In genomic region chr5:155082401-155082800, GRCh38 we compare ENCODE assay signal across 13 cellular contexts.
DNase-seq lines count a peak whose midpoint lies in the region; ATAC-seq and TF ChIP-seq lines count a peak whose summit lies in the region.
"Had no signal": no experiment of that assay in that cellular context is flagged by ENCODE, and none has a peak within 500 bp of the region (broad histone marks: within the 10 kb centered on the region; RNA-seq: fewer than 3 reads in every experiment).

No MANE protein-coding gene starts in this region.

- no peak overlapping the region for H2BK5ac ChIP-seq in H9 (ENCODE audit: insufficient read length, low read length)

- no peaks in the 10 kb centered on the region for H4K20me1 ChIP-seq in H9 (ENCODE audit: control insufficient read depth, insufficient read depth, insufficient read length)

- no peak overlapping the region for H3K18ac ChIP-seq in H9 (ENCODE audit: insufficient read length, low read depth, low read length)

- no peaks in the 10 kb centered on the region for H3K36me3 ChIP-seq in upper lobe of right lung
- H3K36me3 ChIP-seq: ascending aorta, neutrophil had no signal

- no peak overlapping the region for H2AFZ ChIP-seq in H9 (ENCODE audit: low read length)

- H3K9me3 Mint-ChIP-seq in activated T-helper 1 cell treated with anti-CD3 and anti-CD28 coated beads, Interleukin-12 subunit alpha, Interleukin-12 subunit beta, Interleukin-2, Interleukin-4 antibody, amounts not matched to agents 30 ng/mL and 10 ng/mL and 1 ng/mL, durations not matched to agents 14 hours and 24 hours and 36 hours, result no peaks in the 10 kb centered on the region
- no peaks in the 10 kb centered on the region for H3K9me3 Mint-ChIP-seq in H9

- H3K4me1 ChIP-seq in upper lobe of right lung (no peaks in the 10 kb centered on the region), H9 (ENCODE audit: insufficient read depth, low read length) (no peaks in the 10 kb centered on the region; the same call in 1 of the 2 replicates)
- H3K4me1 ChIP-seq: ascending aorta had no signal

- H3K56ac ChIP-seq in H9 (ENCODE audit: insufficient read length, low read depth, low read length), result no peak overlapping the region

- no peak overlapping the region for H3K4ac ChIP-seq in H9 (ENCODE audit: low read depth, low read length)

- H3K27me3 ChIP-seq in upper lobe of right lung (no peaks in the 10 kb centered on the region), H9 (ENCODE audit: insufficient read depth, low read length) (no peaks in the 10 kb centered on the region)
- H3K27me3 ChIP-seq: ascending aorta, neutrophil had no signal

- no peaks in the 10 kb centered on the region for H3K23me2 ChIP-seq in H9 (ENCODE audit: insufficient read length, low read depth, low read length, poor library complexity, severe bottlenecking)

- no peak overlapping the region for H4K5ac ChIP-seq in H9 (ENCODE audit: insufficient read length, low read depth, low read length)

- H3K79me1 ChIP-seq in H9 (ENCODE audit: insufficient read depth, low read depth, low read length, poor library complexity, severe bottlenecking), result no peaks in the 10 kb centered on the region

- H3K36me3 Mint-ChIP-seq in activated T-helper 1 cell treated with anti-CD3 and anti-CD28 coated beads, Interleukin-12 subunit alpha, Interleukin-12 subunit beta, Interleukin-2, Interleukin-4 antibody, amounts not matched to agents 30 ng/mL and 10 ng/mL and 1 ng/mL, durations not matched to agents 14 hours and 24 hours and 36 hours (ENCODE audit: low read depth), result no peaks in the 10 kb centered on the region
- no peaks in the 10 kb centered on the region for H3K36me3 Mint-ChIP-seq in H9 (ENCODE audit: insufficient read depth in 1 of 3, low read depth in 3 of 3)

- no peak overlapping the region for H2BK120ac ChIP-seq in H9 (ENCODE audit: low read depth, low read length, poor library complexity, severe bottlenecking)

- ATAC-seq in upper lobe of right lung (no peak), HG02970 (IDR thresholded peaks at IDR 0.05; ENCODE audit: low FRiP score, unreplicated experiment) (no peak)

- H3K9me3 ChIP-seq in upper lobe of right lung (no peaks in the 10 kb centered on the region), H9 (ENCODE audit: control insufficient read depth, low read depth, low read length) (no peaks in the 10 kb centered on the region)
- H3K9me3 ChIP-seq: ascending aorta, neutrophil had no signal

- no peak overlapping the region for H3K4me3 Mint-ChIP-seq in activated T-helper 1 cell treated with anti-CD3 and anti-CD28 coated beads, Interleukin-12 subunit alpha, Interleukin-12 subunit beta, Interleukin-2, Interleukin-4 antibody, amounts not matched to agents 30 ng/mL and 10 ng/mL and 1 ng/mL, durations not matched to agents 14 hours and 24 hours and 36 hours
- H3K4me3 Mint-ChIP-seq in H9, result no peak overlapping the region

- H3T11ph ChIP-seq in H9 (ENCODE audit: low read length), result no peak overlapping the region

- no peak overlapping the region for H3K4me2 ChIP-seq in H9 (ENCODE audit: insufficient read depth, insufficient read length, low read length)

- H3K27ac ChIP-seq in upper lobe of right lung, result no peak overlapping the region
- no peak overlapping the region for H3K27ac ChIP-seq in H9 (ENCODE audit: insufficient read length, low read depth, low read length)
- H3K27ac ChIP-seq: ascending aorta, neutrophil had no signal

- no peak overlapping the region for H3K23ac ChIP-seq in H9 (ENCODE audit: insufficient read length, low read depth, low read length)

- no peaks in the 10 kb centered on the region for H3K4me1 Mint-ChIP-seq in activated T-helper 1 cell treated with anti-CD3 and anti-CD28 coated beads, Interleukin-12 subunit alpha, Interleukin-12 subunit beta, Interleukin-2, Interleukin-4 antibody, amounts not matched to agents 30 ng/mL and 10 ng/mL and 1 ng/mL, durations not matched to agents 14 hours and 24 hours and 36 hours (ENCODE audit: low read depth)
- peaks cover 11% of the 10 kb centered on the region in 2 experiments for H3K4me1 Mint-ChIP-seq in H9

- H3K4me3 ChIP-seq in HFF-Myc (replicated peaks; ENCODE audit: low read depth, low read length) (no peak overlapping the region), upper lobe of right lung (no peak overlapping the region)
- H3K4me3 ChIP-seq: ascending aorta had no signal

- H2BK12ac ChIP-seq in H9 (ENCODE audit: insufficient read length, low read depth, low read length), result no peak overlapping the region

- H4K8ac ChIP-seq in H9 (replicated peaks; ENCODE audit: insufficient read length, low read depth, low read length), result no peak overlapping the region

- no peak overlapping the region for H2BK20ac ChIP-seq in H9 (ENCODE audit: low read depth, low read length, poor library complexity, severe bottlenecking)

- no peak overlapping the region for H3K9ac ChIP-seq in H9 (ENCODE audit: extremely low read depth, insufficient read length, low read length)

- TF ChIP-seq CTCF in HFF-Myc (IDR thresholded peaks at IDR 0.05; ENCODE audit: low read depth, low read length, missing control alignments) (no peak), upper lobe of right lung (IDR thresholded peaks at IDR 0.05) (no peak), H9 (conservative IDR thresholded peaks at IDR 0.05) (no peak)

- H2AK5ac ChIP-seq in H9 (ENCODE audit: insufficient read length, low read length), result no peak overlapping the region

- no peak overlapping the region for H2BK15ac ChIP-seq in H9 (ENCODE audit: low read depth, low read length)

- no peak overlapping the region for H4K91ac ChIP-seq in H9 (ENCODE audit: insufficient read length, low read depth, low read length)

- peaks cover 2% of the 10 kb centered on the region for H3K27me3 Mint-ChIP-seq in activated T-helper 1 cell treated with anti-CD3 and anti-CD28 coated beads, Interleukin-12 subunit alpha, Interleukin-12 subunit beta, Interleukin-2, Interleukin-4 antibody, amounts not matched to agents 30 ng/mL and 10 ng/mL and 1 ng/mL, durations not matched to agents 14 hours and 24 hours and 36 hours (ENCODE audit: insufficient read depth)
- no peaks in the 10 kb centered on the region for H3K27me3 Mint-ChIP-seq in H9 (ENCODE audit: low read depth)

- no peaks in the 10 kb centered on the region for H3K79me2 ChIP-seq in H9 (ENCODE audit: insufficient read depth, low read length)

- intact Hi-C loops in upper lobe of right lung (cut with DNase I), result no loop called here
- intact Hi-C loops in activated T-helper 1 cell treated with anti-CD3 and anti-CD28 coated beads, Interleukin-12 subunit alpha, Interleukin-12 subunit beta, Interleukin-2, Interleukin-4 antibody, amounts not matched to agents 30 ng/mL and 10 ng/mL and 1 ng/mL, durations not matched to agents 14 hours and 24 hours and 36 hours (cut with micrococcal nuclease), result no loop called here

- DNase-seq in 8988T (peak; percentile 15), HFF-Myc (ENCODE audit: extremely low read depth, low read depth) (peak; percentile 63), amniotic stem cell (lab: John Stamatoyannopoulos, UW) (peak; percentile 35), glomerular visceral epithelial cell (ENCODE audit: extremely low spot score) (peak; percentile 62), upper lobe of right lung (no peak), H9 (no peak)
- no peak for DNase-seq in activated T-helper 1 cell treated with anti-CD3 and anti-CD28 coated beads, Interleukin-12 subunit alpha, Interleukin-12 subunit beta, Interleukin-2, Interleukin-4 antibody, amounts not matched to agents 30 ng/mL and 10 ng/mL and 1 ng/mL, durations not matched to agents 14 hours and 24 hours and 36 hours (ENCODE audit: low spot score)
- DNase-seq: activated CD8-positive, alpha-beta memory T cell treated with anti-CD3 and anti-CD28 coated beads, Interleukin-2, amount 50 U/mL, for 4 hours; KG1; NCI-H2107 had no signal

- no peak overlapping the region for H3K27ac Mint-ChIP-seq in activated T-helper 1 cell treated with anti-CD3 and anti-CD28 coated beads, Interleukin-12 subunit alpha, Interleukin-12 subunit beta, Interleukin-2, Interleukin-4 antibody, amounts not matched to agents 30 ng/mL and 10 ng/mL and 1 ng/mL, durations not matched to agents 14 hours and 24 hours and 36 hours
- no peak overlapping the region; a peak in 1 of 7 replicates for H3K27ac Mint-ChIP-seq in H9

- no CpG with 5 or more reads among the region's 4 CpGs for WGBS in H9 (ENCODE audit: extremely low coverage, insufficient read length, low lambda C conversion rate)

- no peak overlapping the region for H3K14ac ChIP-seq in H9 (ENCODE audit: insufficient read depth, low read length)

Comparison
In these comparisons a context has a peak if more than half of its experiments do, and no peak if none do; other contexts are left out.
1. DNase-seq: peak in 8988T (single experiment), HFF-Myc (single experiment), amniotic stem cell (single experiment) and glomerular visceral epithelial cell (single experiment); none in upper lobe of right lung (single experiment), activated T-helper 1 cell treated with anti-CD3 and anti-CD28 coated beads, Interleukin-12 subunit alpha, Interleukin-12 subunit beta, Interleukin-2, Interleukin-4 antibody, amounts not matched to agents 30 ng/mL and 10 ng/mL and 1 ng/mL, durations not matched to agents 14 hours and 24 hours and 36 hours (single experiment) and H9 (single experiment).